12 cellular contexts compared by ENCODE assay signal in genomic region chr5:89071941-89072331, GRCh38.
A peak's percentile ranks its signal among the peaks of the same experiment; 100 is the strongest.
DNase-seq lines count a peak whose midpoint lies in the region; ATAC-seq and TF ChIP-seq lines count a peak whose summit lies in the region.
"Had no signal": no experiment of that assay in that cellular context is flagged by ENCODE, and none has a peak within 500 bp of the region (broad histone marks: within the 10 kb centered on the region; RNA-seq: fewer than 3 reads in every experiment).

No MANE protein-coding gene starts in this region.

- peak; percentile 53 for ATAC-seq in GM18520 (IDR thresholded peaks at IDR 0.05; ENCODE audit: unreplicated experiment)
- peak; percentile 59 for ATAC-seq in GM21528 (IDR thresholded peaks at IDR 0.05; ENCODE audit: low FRiP score, unreplicated experiment)
- ATAC-seq in HG03108 (IDR thresholded peaks at IDR 0.05; ENCODE audit: unreplicated experiment): peak; percentile 42
- ATAC-seq: left colon had no signal

- DNase-seq in hepatocyte (ENCODE audit: low spot score) (no peak), DMS53 (lab: John Stamatoyannopoulos, UW) (no peak), DMS153 treated with DMSO at 0.1 percent for 48 hours (lab: John Stamatoyannopoulos, UW; ENCODE audit: unreplicated experiment) (no peak), caudate nucleus (lab: John Stamatoyannopoulos, UW) (no peak)
- no peak for DNase-seq in activated CD8-positive, alpha-beta memory T cell treated with anti-CD3 and anti-CD28 coated beads for 24 hours
- DNase-seq: CD8-positive, alpha-beta memory T cell; left colon; NCI-H510A; pancreas had no signal

- no peaks in the 10 kb centered on the region for H3K79me2 ChIP-seq in hepatocyte

- H3K27ac ChIP-seq in hepatocyte (no peak overlapping the region), caudate nucleus (ENCODE audit: low read depth, low read length) (no peak overlapping the region)
- H3K27ac ChIP-seq: pancreas had no signal

- no peaks in the 10 kb centered on the region for H3K27me3 ChIP-seq in hepatocyte
- H3K27me3 ChIP-seq: pancreas had no signal

- peaks cover 4% of the 10 kb centered on the region for H3K4me1 ChIP-seq in hepatocyte (ENCODE audit: insufficient read depth)
- H3K4me1 ChIP-seq: pancreas had no signal

- WGBS in hepatocyte (ENCODE audit: low lambda C conversion rate, missing lambda C conversion rate): 93% methylated on average over 1 of the region's 1 CpG

- peak overlapping the region; percentile 14 for H3K4me2 ChIP-seq in hepatocyte

- no peaks in the 10 kb centered on the region for H3K9me3 ChIP-seq in hepatocyte (ENCODE audit: low read depth)
- H3K9me3 ChIP-seq: pancreas had no signal

- no peak for TF ChIP-seq CTCF in hepatocyte (IDR thresholded peaks at IDR 0.05; ENCODE audit: poor library complexity)

- H3K4me3 ChIP-seq in hepatocyte: no peak overlapping the region
- H3K4me3 ChIP-seq: pancreas had no signal

- H3K9me2 ChIP-seq in hepatocyte (replicated peaks; ENCODE audit: insufficient read depth): no peaks in the 10 kb centered on the region

- H3K36me3 ChIP-seq in hepatocyte (replicated peaks; ENCODE audit: insufficient read depth, low read depth): no peaks in the 10 kb centered on the region
- H3K36me3 ChIP-seq: pancreas had no signal

- H2AFZ ChIP-seq in hepatocyte: no peak overlapping the region

- H4K20me1 ChIP-seq in hepatocyte (ENCODE audit: insufficient read depth, poor library complexity, severe bottlenecking): no peaks in the 10 kb centered on the region
